Comparison of ENCODE assay signal across 15 cellular contexts in genomic region chr2:238022594-238023157, GRCh38. TPM values are rescaled to one million over a fixed set of nuclear protein-coding genes. Genes with fewer than 3 reads are reported as not detected.
DNase-seq lines count a peak whose midpoint lies in the region; ATAC-seq and TF ChIP-seq lines count a peak whose summit lies in the region.
"Had no signal": no experiment of that assay in that cellular context is flagged by ENCODE, and none has a peak within 500 bp of the region (broad histone marks: within the 10 kb centered on the region; RNA-seq: fewer than 3 reads in every experiment).

No MANE protein-coding gene starts in this region.

- H3K27ac ChIP-seq in mammary epithelial cell (ENCODE audit: insufficient read depth, low read depth, low read length), result no peak overlapping the region
- H3K27ac ChIP-seq in esophagus muscularis mucosa (replicated peaks in 1 of 4), result no peak overlapping the region
- H3K27ac ChIP-seq in right atrium auricular region, result no peak overlapping the region
- H3K27ac ChIP-seq: SJCRH30 had no signal

- H3K36me3 Mint-ChIP-seq in MCF 10A (ENCODE audit: insufficient read depth, unreplicated experiment) (peaks cover 67% of the 10 kb centered on the region), T-helper 17 cell (ENCODE audit: low read depth) (peaks cover 8% of the 10 kb centered on the region), type B pancreatic cell (peaks cover 27% of the 10 kb centered on the region)

- H3K4me2 ChIP-seq in mammary epithelial cell (ENCODE audit: insufficient read depth, low read depth, low read length), result no peak overlapping the region

- H2AFZ ChIP-seq in mammary epithelial cell (ENCODE audit: low read depth, low read length), result no peak overlapping the region

- H3K9me3 ChIP-seq in mammary epithelial cell (replicated peaks; ENCODE audit: insufficient read depth, low read length), result no peaks in the 10 kb centered on the region
- H3K9me3 ChIP-seq in T-helper 17 cell (ENCODE audit: control insufficient read depth, low read length, poor library complexity, severe bottlenecking), result no peaks in the 10 kb centered on the region
- no peaks in the 10 kb centered on the region for H3K9me3 ChIP-seq in esophagus muscularis mucosa
- no peaks in the 10 kb centered on the region for H3K9me3 ChIP-seq in right atrium auricular region
- H3K9me3 ChIP-seq: BE2C, SJCRH30 had no signal

- in situ Hi-C loops in mammary epithelial cell (cut with MboI; ENCODE audit: low sequenced_read_pairs in 2 of 2), result no loop called here

- intact Hi-C loops in MCF 10A (cut with micrococcal nuclease), result no loop called here
- intact Hi-C loops in mammary epithelial cell (cut with micrococcal nuclease), result no loop called here
- intact Hi-C loops in esophagus muscularis mucosa (cut with DNase I), result no loop called here

- H3K27me3 ChIP-seq in mammary epithelial cell (ENCODE audit: insufficient read depth, low read length) (no peaks in the 10 kb centered on the region), esophagus muscularis mucosa (no peaks in the 10 kb centered on the region), right atrium auricular region (no peaks in the 10 kb centered on the region)
- H3K27me3 ChIP-seq: BE2C, SJCRH30 had no signal

- H4K20me1 ChIP-seq in mammary epithelial cell (ENCODE audit: insufficient read depth, low read length), result no peaks in the 10 kb centered on the region

- H3K36me3 ChIP-seq in mammary epithelial cell (ENCODE audit: insufficient read depth, low read length) (no peaks in the 10 kb centered on the region), esophagus muscularis mucosa (peaks cover 8 to 60% (median 39%) of the 10 kb centered on the region in 4 donors), right atrium auricular region (peaks cover 14% of the 10 kb centered on the region)
- H3K36me3 ChIP-seq: BE2C, SJCRH30 had no signal

- no peak overlapping the region for H3K4me3 Mint-ChIP-seq in MCF 10A (ENCODE audit: unreplicated experiment)
- no peak overlapping the region for H3K4me3 Mint-ChIP-seq in T-helper 17 cell
- H3K4me3 Mint-ChIP-seq in type B pancreatic cell, result no peak overlapping the region

- WGBS in mammary epithelial cell (ENCODE audit: low coverage, missing lambda C conversion rate), result 89% methylated on average over 4 of the region's 5 CpGs
- whole genome bisulfite sequencing in esophagus muscularis mucosa, result 92% methylated on average over 5 of the region's 5 CpGs

- TF ChIP-seq CTCF in MCF 10A (IDR thresholded peaks at IDR 0.05; ENCODE audit: unreplicated experiment) (no peak), mammary epithelial cell (conservative IDR thresholded peaks at IDR 0.05 in 1 of 2, IDR thresholded peaks at IDR 0.05 in 1 of 2; ENCODE audit: extremely low read depth in 1 of 2, insufficient read depth in 1 of 2, low read depth in 1 of 2, low read length in 2 of 2) (no peak), esophagus muscularis mucosa (IDR thresholded peaks at IDR 0.05) (no peak), type B pancreatic cell (conservative IDR thresholded peaks at IDR 0.05) (no peak), right atrium auricular region (IDR thresholded peaks at IDR 0.05) (no peak)

- H3K4me1 Mint-ChIP-seq in MCF 10A (ENCODE audit: insufficient read depth, unreplicated experiment) (peaks cover 16% of the 10 kb centered on the region), T-helper 17 cell (peaks cover 9% of the 10 kb centered on the region), type B pancreatic cell (ENCODE audit: unreplicated experiment) (peaks cover 5% of the 10 kb centered on the region)

- ATAC-seq in T-helper 17 cell, result no peak
- ATAC-seq: K562 had no signal

- DNase-seq in MCF 10A (ENCODE audit: unreplicated experiment) (no peak), mammary epithelial cell (no peak), T-helper 17 cell (no peak), esophagus muscularis mucosa (ENCODE audit: extremely low spot score) (peak; percentile 86), type B pancreatic cell (ENCODE audit: extremely low spot score, unreplicated experiment) (peak; percentile 25), right atrium auricular region (ENCODE audit: low spot score) (no peak), NCI-H510A (lab: John Stamatoyannopoulos, UW) (no peak)
- DNase-seq: BE2C, DMS79, NCI-H1105, NCI-H2029 treated with DMSO at 0.1 percent for 48 hours, NCI-H526, OCI-M1, SJCRH30 had no signal

- H3K4me3 ChIP-seq in mammary epithelial cell (replicated peaks in 1 of 3; ENCODE audit: insufficient read depth in 1 of 3, low read depth in 2 of 3, low read length in 3 of 3) (no peak overlapping the region), esophagus muscularis mucosa (no peak overlapping the region), right atrium auricular region (no peak overlapping the region)
- H3K4me3 ChIP-seq: K562, SJCRH30 had no signal

- peak overlapping the region; percentile 61 for H3K27ac Mint-ChIP-seq in MCF 10A (ENCODE audit: low read depth, unreplicated experiment)
- H3K27ac Mint-ChIP-seq in T-helper 17 cell, result peak overlapping the region; percentile 29
- no peak overlapping the region for H3K27ac Mint-ChIP-seq in type B pancreatic cell

- no peak for TF ChIP-seq POLR2A in esophagus muscularis mucosa (IDR thresholded peaks at IDR 0.05; ENCODE audit: low read depth)

- peaks cover 16% of the 10 kb centered on the region for H3K4me1 ChIP-seq in mammary epithelial cell (ENCODE audit: insufficient read depth, low read length)
- H3K4me1 ChIP-seq in esophagus muscularis mucosa, result no peaks in the 10 kb centered on the region
- no peaks in the 10 kb centered on the region for H3K4me1 ChIP-seq in right atrium auricular region
- H3K4me1 ChIP-seq: BE2C, SJCRH30 had no signal

- H3K79me2 ChIP-seq in mammary epithelial cell (ENCODE audit: insufficient read depth, low read length), result peaks cover 10% of the 10 kb centered on the region

- POLR2A ChIA-PET in MCF 10A (lab: Yijun Ruan, JAX), result no interaction called here

- CTCF ChIA-PET in MCF 10A (lab: Yijun Ruan, JAX), result no interaction called here
- CTCF ChIA-PET in mammary epithelial cell (lab: Charles Lee; ENCODE audit: low non-redundant PET), result no interaction called here

- BruUV-seq in MCF 10A (replicated peaks; lab: Mats Ljungman, UMichigan) (no TSS peak), mammary epithelial cell (replicated peaks; lab: Mats Ljungman, UMichigan) (no TSS peak)

- dilution Hi-C loops in mammary epithelial cell (cut with HindIII; ENCODE audit: low sequenced_read_pairs), result no loop called here

- TF ChIP-seq EP300 in esophagus muscularis mucosa (IDR thresholded peaks at IDR 0.05), result no peak

- H3K27me3 Mint-ChIP-seq in MCF 10A (ENCODE audit: insufficient read depth, unreplicated experiment) (no peaks in the 10 kb centered on the region), T-helper 17 cell (no peaks in the 10 kb centered on the region), type B pancreatic cell (no peaks in the 10 kb centered on the region)

- H3K9me3 Mint-ChIP-seq in MCF 10A (ENCODE audit: unreplicated experiment) (no peaks in the 10 kb centered on the region), type B pancreatic cell (no peaks in the 10 kb centered on the region)

- H3K9ac ChIP-seq in mammary epithelial cell (ENCODE audit: insufficient read depth, low read length), result no peak overlapping the region

RNA-seq across cellular contexts. Expression of gene SCLY, which starts 38.1 kb away (rescaled TPM):
- total RNA-seq in MCF 10A (2022) (40.1 and 40.4 TPM in 2 replicates), mammary epithelial cell (10 to 100 TPM; 10.5 to 23.8 TPM), T-helper 17 cell (10 to 100 TPM; 15.9 to 17.8 TPM), esophagus muscularis mucosa (10 to 100 TPM in 3 of 4 donors, 1 to 10 TPM in 1; 9.8 to 17.9 (median 13.9) TPM), type B pancreatic cell (ENCODE audit: low replicate concordance) (21.4 and 34.5 TPM in 2 replicates), right atrium auricular region (10 to 100 TPM in 1 of 2 donors, 1 to 10 TPM in 1; 6.5 to 11.3 TPM)
- polyA plus RNA-seq in mammary epithelial cell, result 15.3 TPM
- polyA minus RNA-seq in mammary epithelial cell, result 9.3 TPM

RNA-seq across cellular contexts. Expression of gene UBE2F, which starts 55.9 kb away (rescaled TPM):
- total RNA-seq in MCF 10A (2022) (116 and 125 TPM in 2 replicates), mammary epithelial cell (10 to 100 TPM; 41.5 to 69.3 TPM), T-helper 17 cell (10 to 100 TPM; 34.6 to 40.3 TPM), esophagus muscularis mucosa (100 to 1,000 TPM in 1 of 4 donors, 10 to 100 TPM in 3; 59.0 to 111 (median 78.5) TPM), type B pancreatic cell (ENCODE audit: low replicate concordance) (43.1 and 49.6 TPM in 2 replicates), right atrium auricular region (10 to 100 TPM; 78.4 to 79.6 TPM)
- polyA plus RNA-seq in mammary epithelial cell, result 84.4 TPM
- polyA minus RNA-seq in mammary epithelial cell, result 30.8 TPM

Comparison
In these comparisons a context has a peak if more than half of its experiments do, and no peak if none do; other contexts are left out.
1. DNase-seq: peak in esophagus muscularis mucosa (single experiment) and type B pancreatic cell (single experiment); none in MCF 10A (single experiment), mammary epithelial cell (single experiment), T-helper 17 cell (0 of 3), right atrium auricular region (single experiment) and NCI-H510A (single experiment).